8 cellular contexts compared by ENCODE assay signal in the genomic region with DNA sequence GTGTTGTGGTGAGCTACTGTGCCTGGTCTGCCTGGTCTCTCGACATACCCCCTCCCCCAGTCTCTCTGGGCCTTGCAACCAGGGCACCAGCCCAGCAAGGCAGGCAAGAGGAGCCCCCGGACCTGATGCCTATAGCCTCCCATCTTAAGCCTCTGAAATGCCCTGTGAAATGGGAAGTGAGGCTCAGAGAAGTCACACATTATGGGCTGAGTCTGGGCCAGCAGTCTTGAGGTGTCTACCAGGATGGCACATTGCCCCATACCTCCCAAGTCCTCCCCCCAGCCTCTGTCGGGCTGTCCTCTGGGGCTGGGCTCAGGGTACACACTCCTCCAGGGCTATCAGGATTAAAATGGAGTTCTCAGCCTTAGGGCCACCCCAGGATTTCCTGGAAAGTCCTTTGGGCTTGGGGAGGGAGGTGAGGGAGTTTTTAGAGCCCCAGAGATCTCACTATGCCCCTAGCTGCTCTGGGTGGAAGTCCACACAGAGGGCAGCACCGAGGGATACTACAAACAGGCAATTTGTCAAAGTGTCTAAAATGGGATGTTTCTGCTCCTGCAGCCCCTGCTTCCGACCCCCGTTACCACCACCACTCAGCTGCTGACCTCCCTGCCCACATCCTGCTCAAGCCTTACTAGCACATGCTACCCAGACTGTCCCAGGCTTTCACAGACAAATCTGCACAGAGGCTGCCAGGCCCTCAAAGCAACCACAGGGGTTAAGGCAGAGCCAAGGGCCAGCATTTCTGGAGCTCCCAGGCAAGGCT. TPM values are rescaled to one million over a fixed set of nuclear protein-coding genes. Genes with fewer than 3 reads are reported as not detected.
DNase-seq lines count a peak whose midpoint lies in the region; ATAC-seq and TF ChIP-seq lines count a peak whose summit lies in the region.

No MANE protein-coding gene starts in this region.

- ATAC-seq in Panc1 (no peak), HG03354 (IDR thresholded peaks at IDR 0.05; ENCODE audit: poor library complexity, severe bottlenecking, unreplicated experiment) (no peak)
- peak in 1 of 2 donors; percentile 2 for ATAC-seq in stimulated activated naive B cell treated with anti-CD40 and anti-IgM and Interleukin-4, amounts not matched to agents 10 μg/mL and 1 μg/mL and 100 μg/mL, for 72 hours (replicated peaks)

- BruUV-seq in Panc1 (replicated peaks; lab: Mats Ljungman, UMichigan) = no TSS peak

- no peak overlapping the region for H3K4me3 ChIP-seq in Panc1 (ENCODE audit: low read depth in 2 of 2, low read length in 2 of 2)

- TF ChIP-seq CTCF in Panc1 (IDR thresholded peaks at IDR 0.05) = peak; percentile 35

- H3K4me3 Mint-ChIP-seq in stimulated activated naive B cell treated with anti-CD40 and anti-IgM and Interleukin-4, amounts not matched to agents 10 μg/mL and 1 μg/mL and 100 μg/mL, for 72 hours = peak overlapping the region in 1 of 2 donors; percentile 55

- intact Hi-C loops in Panc1 (cut with micrococcal nuclease; ENCODE audit: unreplicated experiment) = no loop called here

- no peaks in the 10 kb centered on the region for H3K27me3 ChIP-seq in Panc1 (ENCODE audit: control insufficient read depth, insufficient read depth, low read length)

- peak overlapping the region; percentile 20 for H3K27ac Mint-ChIP-seq in stimulated activated naive B cell treated with anti-CD40 and anti-IgM and Interleukin-4, amounts not matched to agents 10 μg/mL and 1 μg/mL and 100 μg/mL, for 72 hours

- in situ Hi-C loops in Panc1 (cut with HindIII; ENCODE audit: low pct_unique_long_range_greater_than_20kb, low sequenced_read_pairs) = no loop called here

- H3K9me3 ChIP-seq in Panc1 (ENCODE audit: control insufficient read depth, insufficient read depth, low read depth, low read length) = no peaks in the 10 kb centered on the region

- H3K36me3 ChIP-seq in Panc1 (ENCODE audit: control insufficient read depth, insufficient read depth, low read length) = no peaks in the 10 kb centered on the region

- H3K9me3 Mint-ChIP-seq in stimulated activated naive B cell treated with anti-CD40 and anti-IgM and Interleukin-4, amounts not matched to agents 10 μg/mL and 1 μg/mL and 100 μg/mL, for 72 hours = no peaks in the 10 kb centered on the region

- peaks cover 25% of the 10 kb centered on the region for H3K4me1 ChIP-seq in Panc1 (ENCODE audit: control insufficient read depth, insufficient read depth, low read length)

- CTCF ChIA-PET in Panc1 (lab: Charles Lee) = interaction anchor here (0.6 kb wide), 1 partner anchor 28 kb away, joined by 7 read pairs; no protein-coding TSS in a partner anchor

- H3K36me3 Mint-ChIP-seq in stimulated activated naive B cell treated with anti-CD40 and anti-IgM and Interleukin-4, amounts not matched to agents 10 μg/mL and 1 μg/mL and 100 μg/mL, for 72 hours = peaks cover 11 to 12% of the 10 kb centered on the region in 2 donors

- DNase-seq in SIG-M5 treated with dmso at 0.1 percent for 504 hours (lab: John Stamatoyannopoulos, UW; ENCODE audit: unreplicated experiment) (peak; percentile 47), SIG-M5 (lab: John Stamatoyannopoulos, UW) (no peak), Panc1 (ENCODE audit: low read depth, low spot score) (no peak), epidermal melanocyte (ENCODE audit: insufficient read length, low spot score) (peak; percentile 76), NCI-H2081 treated with DMSO at 0.1 percent for 48 hours (lab: John Stamatoyannopoulos, UW) (no peak), DMS53 (lab: John Stamatoyannopoulos, UW) (no peak)
- DNase-seq in stimulated activated naive B cell treated with anti-CD40 and anti-IgM and Interleukin-4, amounts not matched to agents 10 μg/mL and 1 μg/mL and 100 μg/mL, for 72 hours = no peak

- POLR2A ChIA-PET in Panc1 (lab: Charles Lee) = no interaction called here

- H3K27me3 Mint-ChIP-seq in stimulated activated naive B cell treated with anti-CD40 and anti-IgM and Interleukin-4, amounts not matched to agents 10 μg/mL and 1 μg/mL and 100 μg/mL, for 72 hours = no peaks in the 10 kb centered on the region

- no peak overlapping the region for H3K27ac ChIP-seq in Panc1 (ENCODE audit: low read length)

- H3K4me1 Mint-ChIP-seq in stimulated activated naive B cell treated with anti-CD40 and anti-IgM and Interleukin-4, amounts not matched to agents 10 μg/mL and 1 μg/mL and 100 μg/mL, for 72 hours = peaks cover 45 to 90% of the 10 kb centered on the region in 2 donors

RNA-seq across cellular contexts. Expression of a gene that starts 3.1 kb away (rescaled TPM):
- 6.8 TPM for total RNA-seq in Panc1 (2021; ENCODE audit: unreplicated experiment)
- polyA plus RNA-seq in Panc1 (2012; ENCODE audit: insufficient read length) = 6.8 TPM

RNA-seq across cellular contexts. Expression of a gene that starts 22.2 kb away (rescaled TPM):
- 17.6 TPM for total RNA-seq in Panc1 (2021; ENCODE audit: unreplicated experiment)
- polyA plus RNA-seq in Panc1 (2012; ENCODE audit: insufficient read length) = 14.6 TPM

RNA-seq across cellular contexts. Expression of a gene that starts 27.7 kb away (rescaled TPM):
- total RNA-seq in Panc1 (2021; ENCODE audit: unreplicated experiment) = 45.4 TPM
- polyA plus RNA-seq in Panc1 (2012; ENCODE audit: insufficient read length) = 42.9 TPM

RNA-seq across cellular contexts. Expression of a gene that starts 39.1 kb away (rescaled TPM):
- total RNA-seq in Panc1 (2021; ENCODE audit: unreplicated experiment) = 1,518 TPM
- polyA plus RNA-seq in Panc1 (2012; ENCODE audit: insufficient read length) = 2,763 TPM

RNA-seq across cellular contexts. Expression of a gene that starts 49.8 kb away (rescaled TPM):
- 32.7 TPM for total RNA-seq in Panc1 (2021; ENCODE audit: unreplicated experiment)
- 37.2 TPM for polyA plus RNA-seq in Panc1 (2012; ENCODE audit: insufficient read length)

Comparison
In these comparisons a context has a peak if more than half of its experiments do, and no peak if none do; other contexts are left out.
1. DNase-seq: peak in SIG-M5 treated with dmso at 0.1 percent for 504 hours (single experiment) and epidermal melanocyte (single experiment); none in SIG-M5 (single experiment), Panc1 (single experiment), stimulated activated naive B cell treated with anti-CD40 and anti-IgM and Interleukin-4, amounts not matched to agents 10 μg/mL and 1 μg/mL and 100 μg/mL, for 72 hours (single experiment), NCI-H2081 treated with DMSO at 0.1 percent for 48 hours (single experiment) and DMS53 (single experiment).